1 cellular context compared by ENCODE assay signal in the genomic region with DNA sequence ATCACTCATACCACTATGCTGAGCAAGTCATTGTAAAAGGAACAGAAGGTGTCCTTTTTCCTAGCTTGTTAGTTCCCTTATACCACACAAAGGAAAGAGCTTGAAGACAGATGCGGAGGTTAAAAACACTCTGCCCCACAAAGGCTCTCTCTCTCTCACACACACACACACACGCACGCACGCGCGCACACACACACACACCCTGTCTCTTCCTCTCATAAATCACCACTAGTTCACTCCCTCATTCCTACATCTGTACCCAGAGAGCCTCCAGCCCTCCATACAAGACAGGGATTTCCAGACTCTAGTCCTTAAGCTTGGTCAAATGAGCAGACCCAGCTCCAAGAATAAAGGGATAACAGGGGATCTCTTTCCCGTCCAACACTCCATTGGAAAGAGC.
A peak's percentile ranks its signal among the peaks of the same experiment; 100 is the strongest.
TF ChIP-seq lines count a peak whose summit lies in the region.

No MANE protein-coding gene starts in this region.

TF ChIP-seq in K562, 482 proteins besides CTCF, POLR2A, EP300 and RAD21 (continued from another document):
- TF ChIP-seq, protein P1, sequence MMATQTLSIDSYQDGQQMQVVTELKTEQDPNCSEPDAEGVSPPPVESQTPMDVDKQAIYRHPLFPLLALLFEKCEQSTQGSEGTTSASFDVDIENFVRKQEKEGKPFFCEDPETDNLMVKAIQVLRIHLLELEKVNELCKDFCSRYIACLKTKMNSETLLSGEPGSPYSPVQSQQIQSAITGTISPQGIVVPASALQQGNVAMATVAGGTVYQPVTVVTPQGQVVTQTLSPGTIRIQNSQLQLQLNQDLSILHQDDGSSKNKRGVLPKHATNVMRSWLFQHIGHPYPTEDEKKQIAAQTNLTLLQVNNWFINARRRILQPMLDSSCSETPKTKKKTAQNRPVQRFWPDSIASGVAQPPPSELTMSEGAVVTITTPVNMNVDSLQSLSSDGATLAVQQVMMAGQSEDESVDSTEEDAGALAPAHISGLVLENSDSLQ (IDR thresholded peaks at IDR 0.05), result 0 out of 2 replicates have a peak, but pooled peaks have one; percentile 17
- TF ChIP-seq ZNF584 (CRISPR knock-in tag; IDR thresholded peaks at IDR 0.05; ENCODE audit: low read depth), result no peak
- peak; percentile 10 for TF ChIP-seq MEIS2 (IDR thresholded peaks at IDR 0.05; ENCODE audit: partially characterized antibody)
- TF ChIP-seq, protein P2, sequence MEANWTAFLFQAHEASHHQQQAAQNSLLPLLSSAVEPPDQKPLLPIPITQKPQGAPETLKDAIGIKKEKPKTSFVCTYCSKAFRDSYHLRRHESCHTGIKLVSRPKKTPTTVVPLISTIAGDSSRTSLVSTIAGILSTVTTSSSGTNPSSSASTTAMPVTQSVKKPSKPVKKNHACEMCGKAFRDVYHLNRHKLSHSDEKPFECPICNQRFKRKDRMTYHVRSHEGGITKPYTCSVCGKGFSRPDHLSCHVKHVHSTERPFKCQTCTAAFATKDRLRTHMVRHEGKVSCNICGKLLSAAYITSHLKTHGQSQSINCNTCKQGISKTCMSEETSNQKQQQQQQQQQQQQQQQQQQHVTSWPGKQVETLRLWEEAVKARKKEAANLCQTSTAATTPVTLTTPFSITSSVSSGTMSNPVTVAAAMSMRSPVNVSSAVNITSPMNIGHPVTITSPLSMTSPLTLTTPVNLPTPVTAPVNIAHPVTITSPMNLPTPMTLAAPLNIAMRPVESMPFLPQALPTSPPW (CRISPR knock-in tag; IDR thresholded peaks at IDR 0.05), result no peak
- TF ChIP-seq, protein P3, sequence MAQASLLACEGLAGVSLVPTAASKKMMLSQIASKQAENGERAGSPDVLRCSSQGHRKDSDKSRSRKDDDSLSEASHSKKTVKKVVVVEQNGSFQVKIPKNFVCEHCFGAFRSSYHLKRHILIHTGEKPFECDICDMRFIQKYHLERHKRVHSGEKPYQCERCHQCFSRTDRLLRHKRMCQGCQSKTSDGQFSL (CRISPR knock-in tag; IDR thresholded peaks at IDR 0.05), result no peak
- TF ChIP-seq, protein P3 (tag; IDR thresholded peaks at IDR 0.05), result no peak
